In genomic region chr14:37329189-37330001, GRCh38 we compare ENCODE assay signal across 1 cellular context.
TF ChIP-seq lines count a peak whose summit lies in the region.

No MANE protein-coding gene starts in this region.

TF ChIP-seq in HepG2, 621 proteins besides CTCF, POLR2A, EP300 and RAD21 (continued from another document and continues in another):
- TF ChIP-seq PAXIP1 (CRISPR knock-in tag; conservative IDR thresholded peaks at IDR 0.05) (peak; percentile 74), ZGPAT (CRISPR knock-in tag; IDR thresholded peaks at IDR 0.05) (peak; percentile 81), ZFP36L2 (CRISPR knock-in tag; IDR thresholded peaks at IDR 0.05) (0 out of 2 replicates have a peak, but pooled peaks have one; percentile 50), KMT2B (CRISPR knock-in tag; IDR thresholded peaks at IDR 0.05) (no peak), ZBTB34 (CRISPR knock-in tag; IDR thresholded peaks at IDR 0.05) (no peak), HNRNPH1 (optimal IDR thresholded peaks at IDR 0.05; ENCODE audit: low read depth, low read length) (no peak), THRA (CRISPR knock-in tag; IDR thresholded peaks at IDR 0.05; ENCODE audit: borderline replicate concordance) (peak; percentile 55), NR2C2 (CRISPR knock-in tag; IDR thresholded peaks at IDR 0.05; ENCODE audit: borderline replicate concordance) (peak; percentile 43; the same call in 1 of the 2 replicates), MEIS2 (CRISPR knock-in tag; IDR thresholded peaks at IDR 0.05) (no peak), ZBTB3 (CRISPR knock-in tag; IDR thresholded peaks at IDR 0.05; ENCODE audit: borderline replicate concordance, low read depth) (peak; percentile 59; the same call in 1 of the 2 replicates), DR1 (CRISPR knock-in tag; IDR thresholded peaks at IDR 0.05) (no peak), CREM (IDR thresholded peaks at IDR 0.05) (peak; percentile 56; the same call in 1 of the 2 replicates), CREM (CRISPR knock-in tag; IDR thresholded peaks at IDR 0.05) (no peak), HNRNPUL1 (IDR thresholded peaks at IDR 0.05; ENCODE audit: low read depth, low read length) (peak; percentile 99), NFE2L2 (IDR thresholded peaks at IDR 0.05; ENCODE audit: low read length) (no peak), ZSCAN22 (CRISPR knock-in tag; IDR thresholded peaks at IDR 0.05) (no peak), ZMAT5 (CRISPR knock-in tag; IDR thresholded peaks at IDR 0.05; ENCODE audit: borderline replicate concordance, low read depth) (no peak), ZNF761 (CRISPR knock-in tag; conservative IDR thresholded peaks at IDR 0.05) (peak; percentile 24; the same call in 1 of the 2 replicates), SNAPC5 (CRISPR knock-in tag; IDR thresholded peaks at IDR 0.05; ENCODE audit: borderline replicate concordance) (no peak), LRRFIP1 (CRISPR knock-in tag; conservative IDR thresholded peaks at IDR 0.05) (no peak), SMARCE1 (IDR thresholded peaks at IDR 0.05; ENCODE audit: borderline replicate concordance) (no peak), ZNF598 (CRISPR knock-in tag; IDR thresholded peaks at IDR 0.05; ENCODE audit: borderline replicate concordance) (no peak), TBX3 (IDR thresholded peaks at IDR 0.05; ENCODE audit: borderline replicate concordance) (peak; percentile 25; the same call in 1 of the 2 replicates), POGK (CRISPR knock-in tag; conservative IDR thresholded peaks at IDR 0.05) (0 out of 2 replicates have a peak, but pooled peaks have one; percentile 44), SUZ12 (IDR thresholded peaks at IDR 0.05; ENCODE audit: low read depth, low read length) (no peak), CREB3 (CRISPR knock-in tag; IDR thresholded peaks at IDR 0.05) (peak; percentile 86; the same call in 1 of the 2 replicates), MTF2 (CRISPR knock-in tag; IDR thresholded peaks at IDR 0.05; ENCODE audit: borderline replicate concordance) (no peak), POLR2AphosphoS5 (IDR thresholded peaks at IDR 0.05; ENCODE audit: low read depth, low read length) (no peak), ELF3 (CRISPR knock-in tag; IDR thresholded peaks at IDR 0.05) (peak; percentile 81), ZNF83 (CRISPR knock-in tag; IDR thresholded peaks at IDR 0.05; ENCODE audit: borderline replicate concordance) (no peak), ARID3A (IDR thresholded peaks at IDR 0.05; ENCODE audit: low read depth, low read length) (peak; percentile 98), NCOA2 (CRISPR knock-in tag; IDR thresholded peaks at IDR 0.05) (peak; percentile 84), ZNF775 (CRISPR knock-in tag; IDR thresholded peaks at IDR 0.05; ENCODE audit: borderline replicate concordance) (no peak), RERE (CRISPR knock-in tag; IDR thresholded peaks at IDR 0.05; ENCODE audit: low read depth) (peak; percentile 92), SP140L (CRISPR knock-in tag; IDR thresholded peaks at IDR 0.05; ENCODE audit: borderline replicate concordance) (no peak; the same call in 1 of the 2 replicates)
